ENCODE assay signal across 10 cellular contexts in genomic region chr7:116776610-116777289, GRCh38.
DNase-seq lines count a peak whose midpoint lies in the region; ATAC-seq and TF ChIP-seq lines count a peak whose summit lies in the region.
"Had no signal": no experiment of that assay in that cellular context is flagged by ENCODE, and none has a peak within 500 bp of the region (broad histone marks: within the 10 kb centered on the region; RNA-seq: fewer than 3 reads in every experiment).

No MANE protein-coding gene starts in this region.

- DNase-seq in cardiac fibroblast (ENCODE audit: low read depth in 2 of 2) (peak; percentile 71 to 91), NCI-H146 (lab: John Stamatoyannopoulos, UW) (no peak)
- no peak for DNase-seq in effector memory CD4-positive, alpha-beta T cell
- DNase-seq: KG1 had no signal

- H3K36me3 ChIP-seq in skeletal muscle satellite cell (ENCODE audit: insufficient read depth, low read length) = peaks cover 71% of the 10 kb centered on the region
- H3K36me3 ChIP-seq in effector memory CD4-positive, alpha-beta T cell (ENCODE audit: control insufficient read depth, insufficient read depth, low read length) = no peaks in the 10 kb centered on the region

- H3K9ac ChIP-seq in skeletal muscle satellite cell (ENCODE audit: low read depth, low read length) = peak overlapping the region; percentile 76
- H3K9ac ChIP-seq: parathyroid adenoma had no signal

- H3K27me3 ChIP-seq in skeletal muscle satellite cell (ENCODE audit: control insufficient read depth, insufficient read depth, low read length) = no peaks in the 10 kb centered on the region
- no peaks in the 10 kb centered on the region for H3K27me3 ChIP-seq in effector memory CD4-positive, alpha-beta T cell (replicated peaks; ENCODE audit: control insufficient read depth, insufficient read depth, low read length, poor library complexity, severe bottlenecking)

- peaks cover 76% of the 10 kb centered on the region for H3K4me1 ChIP-seq in skeletal muscle satellite cell (ENCODE audit: control insufficient read depth, insufficient read depth, low read length)
- H3K4me1 ChIP-seq in effector memory CD4-positive, alpha-beta T cell (ENCODE audit: control insufficient read depth, insufficient read depth, low read length, poor library complexity, severe bottlenecking) = no peaks in the 10 kb centered on the region
- H3K4me1 ChIP-seq: parathyroid adenoma had no signal

- H3K4me2 ChIP-seq in skeletal muscle satellite cell (ENCODE audit: low read length) = peak overlapping the region; percentile 62

- no peak overlapping the region for H3K27ac ChIP-seq in effector memory CD4-positive, alpha-beta T cell (ENCODE audit: insufficient read depth, low read length, poor library complexity, severe bottlenecking)
- H3K27ac ChIP-seq: parathyroid adenoma had no signal

- H3K4me3 ChIP-seq in cardiac fibroblast (replicated peaks in 1 of 2; ENCODE audit: low read depth in 2 of 2, low read length in 2 of 2) (no peak overlapping the region), skeletal muscle satellite cell (ENCODE audit: low read length) (no peak overlapping the region)
- H3K4me3 ChIP-seq in effector memory CD4-positive, alpha-beta T cell (ENCODE audit: insufficient read depth, low read depth, low read length, poor library complexity, severe bottlenecking) = no peak overlapping the region

- no peak for TF ChIP-seq CTCF in cardiac fibroblast (IDR thresholded peaks at IDR 0.05; ENCODE audit: low read depth, low read length)

- ATAC-seq in GM19395 (IDR thresholded peaks at IDR 0.05; ENCODE audit: unreplicated experiment) (peak; percentile 62), HG03196 (IDR thresholded peaks at IDR 0.05; ENCODE audit: unreplicated experiment) (peak; percentile 75), GM19328 (IDR thresholded peaks at IDR 0.05; ENCODE audit: unreplicated experiment) (no peak), HG03039 (IDR thresholded peaks at IDR 0.05; ENCODE audit: unreplicated experiment) (no peak)

- peaks cover 4% of the 10 kb centered on the region for H3K9me3 ChIP-seq in skeletal muscle satellite cell (replicated peaks; ENCODE audit: low read length)
- H3K9me3 ChIP-seq in effector memory CD4-positive, alpha-beta T cell (ENCODE audit: control insufficient read depth, low read length) = no peaks in the 10 kb centered on the region

Comparison
In these comparisons a context has a peak if more than half of its experiments do, and no peak if none do; other contexts are left out.
1. ATAC-seq: peak in GM19395 (single experiment) and HG03196 (single experiment); none in GM19328 (single experiment) and HG03039 (single experiment).
2. DNase-seq: peak in cardiac fibroblast (2 of 2); none in NCI-H146 (single experiment) and effector memory CD4-positive, alpha-beta T cell (0 of 3).